ENCODE assay signal across 30 cellular contexts in the genomic region with DNA sequence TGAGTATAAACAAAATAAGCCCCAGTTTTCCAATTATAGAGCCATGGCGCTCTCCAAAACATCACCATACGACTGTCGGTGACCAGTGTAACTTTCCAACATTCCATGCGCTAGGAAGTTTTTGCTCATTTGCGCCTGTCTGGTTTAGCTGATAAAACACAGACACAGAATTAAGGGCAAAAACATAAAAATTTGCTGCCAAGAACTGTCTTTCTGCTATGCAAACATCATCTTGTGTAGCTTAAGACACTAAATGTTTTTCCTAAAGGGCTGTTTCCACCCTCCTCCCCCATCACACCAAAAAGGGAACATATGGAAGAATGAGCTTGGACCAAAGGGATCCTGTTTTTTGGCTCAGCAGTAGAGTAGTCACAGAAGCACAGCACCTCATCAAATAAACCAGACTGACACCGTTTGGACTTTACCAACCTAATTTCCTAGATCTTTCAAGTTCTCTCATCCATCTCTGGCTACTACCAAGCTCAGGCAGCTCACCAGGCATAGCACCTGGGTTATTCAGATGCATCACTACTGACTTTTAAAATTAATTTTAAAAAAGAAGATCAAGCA.
"Had no signal": no experiment of that assay in that cellular context is flagged by ENCODE, and none has a peak within 500 bp of the region (broad histone marks: within the 10 kb centered on the region; RNA-seq: fewer than 3 reads in every experiment).

No MANE protein-coding gene starts in this region.

- H3K4me1 Mint-ChIP-seq: activated naive CD8-positive, alpha-beta T cell treated with anti-CD3 and anti-CD28 coated beads for 36 hours had no signal

- H3K36me3 ChIP-seq: adrenal gland, esophagus squamous epithelium, gastroesophageal sphincter, lower lobe of right lung, neutrophil, right lobe of liver, thoracic aorta had no signal

- DNase-seq: activated CD4-positive, alpha-beta T cell treated with anti-CD3 and anti-CD28 coated beads for 4 hours; activated CD4-positive, alpha-beta T cell treated with anti-CD3 and anti-CD28 coated beads, Interleukin-2, amount 50 U/mL, for 4 hours; activated CD4-positive, CD25-positive, alpha-beta regulatory T cell; activated naive CD4-positive, alpha-beta T cell; activated naive CD8-positive, alpha-beta T cell treated with anti-CD3 and anti-CD28 coated beads for 36 hours; activated T-cell treated with anti-CD3 and anti-CD28 coated beads for 4 hours; activated T-cell treated with anti-CD3 and anti-CD28 coated beads, Interleukin-2, amount 50 U/mL, for 72 hours; adrenal gland; aorta; body of pancreas; endodermal cell; esophagus squamous epithelium; hippocampal formation; left colon; lower lobe of right lung; mesenchymal stem cell; right lobe of liver; stimulated activated CD4-positive, alpha-beta T cell treated with anti-CD3 and anti-CD28 coated beads, Interleukin-2, amount 100 ng/mL, for 48 hours; stimulated activated naive CD8-positive, alpha-beta T cell treated with anti-CD3 and anti-CD28 coated beads, Interleukin-15, Interleukin-2, amounts not matched to agents 100 U/mL and 50 U/mL, for 24 hours; T-helper 1 cell; trophoblast cell had no signal

- H3K36me3 Mint-ChIP-seq: activated naive CD8-positive, alpha-beta T cell treated with anti-CD3 and anti-CD28 coated beads for 36 hours; natural killer cell treated with Interleukin-12 subunit alpha and Interleukin-12 subunit beta and Interleukin-15 and Interleukin-18, amount 100 ng/mL, for 72 hours had no signal

- H3K27me3 Mint-ChIP-seq: activated naive CD8-positive, alpha-beta T cell treated with anti-CD3 and anti-CD28 coated beads for 36 hours had no signal

- H3K4me3 Mint-ChIP-seq: activated naive CD8-positive, alpha-beta T cell treated with anti-CD3 and anti-CD28 coated beads for 36 hours; activated T-cell treated with anti-CD3 and anti-CD28 coated beads, Interleukin-2, amount 50 U/mL, for 72 hours; endodermal cell; natural killer cell treated with Interleukin-12 subunit alpha and Interleukin-12 subunit beta and Interleukin-15 and Interleukin-18, amount 100 ng/mL, for 72 hours; T-helper 2 cell treated with Interferon-gamma antibody and Interleukin-4, amounts not matched to agents 5 μg/mL and 100 μg/mL, for 36 hours had no signal

- ATAC-seq: activated T-cell treated with anti-CD3 and anti-CD28 coated beads, Interleukin-2, amount 50 U/mL, for 72 hours; body of pancreas; gastroesophageal sphincter; left colon; lower lobe of right lung; natural killer cell treated with Interleukin-12 subunit alpha and Interleukin-12 subunit beta and Interleukin-15 and Interleukin-18, amount 100 ng/mL, for 72 hours; stimulated activated naive CD8-positive, alpha-beta T cell treated with anti-CD3 and anti-CD28 coated beads, Interleukin-15, Interleukin-2, amounts not matched to agents 100 U/mL and 50 U/mL, for 24 hours had no signal

- H3K9me3 ChIP-seq: adrenal gland, body of pancreas, esophagus squamous epithelium, gastroesophageal sphincter, lower lobe of right lung, neutrophil, right lobe of liver, thoracic aorta had no signal

- H3K27me3 ChIP-seq: adrenal gland, body of pancreas, esophagus squamous epithelium, gastroesophageal sphincter, neutrophil, right lobe of liver had no signal

- H3K27ac ChIP-seq: adrenal gland, body of pancreas, epithelial cell of prostate, esophagus squamous epithelium, gastroesophageal sphincter, lower lobe of right lung, neutrophil, right lobe of liver, thoracic aorta had no signal

- FAIRE-seq: keratinocyte, urothelium cell line had no signal

- H3K27ac Mint-ChIP-seq: activated naive CD8-positive, alpha-beta T cell treated with anti-CD3 and anti-CD28 coated beads for 36 hours; activated T-cell treated with anti-CD3 and anti-CD28 coated beads, Interleukin-2, amount 50 U/mL, for 72 hours; endodermal cell; natural killer cell treated with Interleukin-12 subunit alpha and Interleukin-12 subunit beta and Interleukin-15 and Interleukin-18, amount 100 ng/mL, for 72 hours; progenitor cell of endocrine pancreas; T-helper 2 cell treated with Interferon-gamma antibody and Interleukin-4, amounts not matched to agents 5 μg/mL and 100 μg/mL, for 36 hours had no signal

- H3K4me3 ChIP-seq: adrenal gland, body of pancreas, esophagus squamous epithelium, gastroesophageal sphincter, lower lobe of right lung, right lobe of liver, thoracic aorta had no signal

- H3K4me1 ChIP-seq: body of pancreas, esophagus squamous epithelium, lower lobe of right lung, right lobe of liver had no signal

- H3K9me3 Mint-ChIP-seq: activated naive CD8-positive, alpha-beta T cell treated with anti-CD3 and anti-CD28 coated beads for 36 hours; activated T-cell treated with anti-CD3 and anti-CD28 coated beads, Interleukin-2, amount 50 U/mL, for 72 hours; endodermal cell; natural killer cell treated with Interleukin-12 subunit alpha and Interleukin-12 subunit beta and Interleukin-15 and Interleukin-18, amount 100 ng/mL, for 72 hours; T-helper 2 cell treated with Interferon-gamma antibody and Interleukin-4, amounts not matched to agents 5 μg/mL and 100 μg/mL, for 36 hours had no signal
